ENCODE assay signal across 8 cellular contexts in the genomic region with DNA sequence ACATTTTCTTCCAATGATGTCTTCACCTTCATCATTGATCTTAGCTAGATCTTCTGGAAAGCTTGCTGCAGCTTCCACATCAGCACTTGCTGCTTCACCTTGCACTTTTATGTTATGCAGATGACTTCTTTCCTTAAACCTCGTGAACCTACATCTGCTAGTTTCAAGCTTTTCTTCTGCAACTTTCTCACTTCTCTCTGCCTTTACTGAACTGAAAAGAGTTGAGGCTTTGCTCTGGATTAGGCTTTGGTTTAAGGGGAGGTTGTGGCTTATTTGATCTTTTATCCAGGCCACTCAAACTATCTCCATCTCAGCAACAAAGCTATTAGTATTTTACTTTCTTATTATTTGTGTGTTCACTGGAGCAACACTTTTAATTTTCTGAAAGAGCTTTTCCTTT.
"Had no signal": no experiment of that assay in that cellular context is flagged by ENCODE, and none has a peak within 500 bp of the region (broad histone marks: within the 10 kb centered on the region; RNA-seq: fewer than 3 reads in every experiment).

No MANE protein-coding gene starts in this region.

- ATAC-seq: GM12878 had no signal

- FAIRE-seq: G401.6, GM12878, GM12891, GM12892, GM18507, GM19239 had no signal

- DNase-seq: GDM1, GF-D8 had no signal

- H3K4me3 ChIP-seq: GM12878 had no signal
